Comparison of ENCODE assay signal across 1 cellular context in the genomic region with DNA sequence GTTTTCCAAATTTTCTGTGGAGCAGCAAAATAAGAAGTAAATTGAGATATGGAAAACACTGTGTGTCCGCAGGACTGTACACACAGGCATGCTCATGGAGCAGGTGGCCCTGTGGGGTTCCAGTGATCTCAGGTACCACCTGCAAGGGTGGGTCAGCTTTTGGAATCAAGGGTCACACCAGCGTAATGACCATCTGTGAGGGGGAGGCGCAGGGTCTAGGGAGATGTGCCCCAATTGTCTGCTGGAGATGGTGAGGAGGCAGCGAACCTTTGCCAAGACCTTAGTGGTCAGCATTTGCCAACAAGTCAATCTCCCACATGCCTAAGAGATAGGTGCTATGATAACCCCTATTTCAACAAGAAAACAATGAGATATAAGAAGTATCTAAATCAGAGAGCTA.
TF ChIP-seq lines count a peak whose summit lies in the region.

No MANE protein-coding gene starts in this region.

TF ChIP-seq in WTC11, 78 proteins besides CTCF, POLR2A, EP300 and RAD21 (continued from another document):
- TF ChIP-seq, protein P1, sequence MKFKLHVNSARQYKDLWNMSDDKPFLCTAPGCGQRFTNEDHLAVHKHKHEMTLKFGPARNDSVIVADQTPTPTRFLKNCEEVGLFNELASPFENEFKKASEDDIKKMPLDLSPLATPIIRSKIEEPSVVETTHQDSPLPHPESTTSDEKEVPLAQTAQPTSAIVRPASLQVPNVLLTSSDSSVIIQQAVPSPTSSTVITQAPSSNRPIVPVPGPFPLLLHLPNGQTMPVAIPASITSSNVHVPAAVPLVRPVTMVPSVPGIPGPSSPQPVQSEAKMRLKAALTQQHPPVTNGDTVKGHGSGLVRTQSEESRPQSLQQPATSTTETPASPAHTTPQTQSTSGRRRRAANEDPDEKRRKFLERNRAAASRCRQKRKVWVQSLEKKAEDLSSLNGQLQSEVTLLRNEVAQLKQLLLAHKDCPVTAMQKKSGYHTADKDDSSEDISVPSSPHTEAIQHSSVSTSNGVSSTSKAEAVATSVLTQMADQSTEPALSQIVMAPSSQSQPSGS (CRISPR knock-in tag; IDR thresholded peaks at IDR 0.05; ENCODE audit: borderline replicate concordance, low read depth): no peak
- TF ChIP-seq NFATC4 (CRISPR knock-in tag; IDR thresholded peaks at IDR 0.05) (no peak), TEAD4 (CRISPR knock-in tag; IDR thresholded peaks at IDR 0.05) (no peak), KAT7 (CRISPR knock-in tag; IDR thresholded peaks at IDR 0.05; ENCODE audit: borderline replicate concordance) (no peak), NR2C2 (CRISPR knock-in tag; IDR thresholded peaks at IDR 0.05) (no peak), ELF4 (CRISPR knock-in tag; IDR thresholded peaks at IDR 0.05; ENCODE audit: low read depth) (no peak), OVOL2 (CRISPR knock-in tag; IDR thresholded peaks at IDR 0.05; ENCODE audit: borderline replicate concordance) (no peak), ZNF423 (CRISPR knock-in tag; IDR thresholded peaks at IDR 0.05) (no peak), EMX1 (CRISPR knock-in tag; IDR thresholded peaks at IDR 0.05) (no peak), SP1 (CRISPR knock-in tag; conservative IDR thresholded peaks at IDR 0.05) (no peak), ATF1 (CRISPR knock-in tag; IDR thresholded peaks at IDR 0.05) (no peak), TCF7 (CRISPR knock-in tag; IDR thresholded peaks at IDR 0.05; ENCODE audit: low read depth) (no peak)
- TF ChIP-seq, protein P2, sequence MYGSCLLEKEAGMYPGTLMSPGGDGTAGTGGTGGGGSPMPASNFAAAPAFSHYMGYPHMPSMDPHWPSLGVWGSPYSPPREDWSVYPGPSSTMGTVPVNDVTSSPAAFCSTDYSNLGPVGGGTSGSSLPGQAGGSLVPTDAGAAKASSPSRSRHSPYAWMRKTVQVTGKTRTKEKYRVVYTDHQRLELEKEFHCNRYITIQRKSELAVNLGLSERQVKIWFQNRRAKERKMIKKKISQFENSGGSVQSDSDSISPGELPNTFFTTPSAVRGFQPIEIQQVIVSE (CRISPR knock-in tag; IDR thresholded peaks at IDR 0.05; ENCODE audit: borderline replicate concordance): no peak
- TF ChIP-seq, protein P3, sequence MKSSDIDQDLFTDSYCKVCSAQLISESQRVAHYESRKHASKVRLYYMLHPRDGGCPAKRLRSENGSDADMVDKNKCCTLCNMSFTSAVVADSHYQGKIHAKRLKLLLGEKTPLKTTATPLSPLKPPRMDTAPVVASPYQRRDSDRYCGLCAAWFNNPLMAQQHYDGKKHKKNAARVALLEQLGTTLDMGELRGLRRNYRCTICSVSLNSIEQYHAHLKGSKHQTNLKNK (CRISPR knock-in tag; IDR thresholded peaks at IDR 0.05): no peak
